ENCODE assay signal across 8 cellular contexts in genomic region chr5:134436523-134437339, GRCh38. TPM values are rescaled to one million over a fixed set of nuclear protein-coding genes. Genes with fewer than 3 reads are reported as not detected.
DNase-seq lines count a peak whose midpoint lies in the region; ATAC-seq lines count a peak whose summit lies in the region.

No MANE protein-coding gene starts in this region.

- H3K27me3 Mint-ChIP-seq in activated naive CD8-positive, alpha-beta T cell treated with anti-CD3 and anti-CD28 coated beads, Interleukin-2, amount 50 U/mL, for 24 hours, result peaks cover 2% of the 10 kb centered on the region

- H3K36me3 ChIP-seq in SJSA1 (no peaks in the 10 kb centered on the region), skeletal muscle tissue (ENCODE audit: control insufficient read depth in 3 of 3, insufficient read depth in 3 of 3, low read length in 3 of 3) (no peaks in the 10 kb centered on the region)

- H3K36me3 Mint-ChIP-seq in activated naive CD8-positive, alpha-beta T cell treated with anti-CD3 and anti-CD28 coated beads, Interleukin-2, amount 50 U/mL, for 24 hours (ENCODE audit: low read depth), result no peaks in the 10 kb centered on the region

- H3K4me1 ChIP-seq in SJSA1 (replicated peaks), result peaks cover 60% of the 10 kb centered on the region
- peaks cover 56 to 65% (median 60%) of the 10 kb centered on the region in 3 donors for H3K4me1 ChIP-seq in skeletal muscle tissue (ENCODE audit: control insufficient read depth in 3 of 3, insufficient read depth in 3 of 3, low read length in 3 of 3)

- peak overlapping the region; percentile 76 to 91 (median 83) for H3K9ac ChIP-seq in skeletal muscle tissue (ENCODE audit: low read depth in 1 of 3, low read length in 3 of 3)

- peak; percentile 86 for DNase-seq in CD1c-positive myeloid dendritic cell (ENCODE audit: extremely low spot score)
- peak; percentile 84 for DNase-seq in SJSA1 (ENCODE audit: low read depth in 1 of 2, low spot score in 2 of 2)
- peak; percentile 68 for DNase-seq in activated naive CD8-positive, alpha-beta T cell treated with anti-CD3 and anti-CD28 coated beads, Interleukin-2, amount 50 U/mL, for 24 hours
- peak; percentile 72 for DNase-seq in left ventricle myocardium superior
- no peak for DNase-seq in hippocampal formation (lab: John Stamatoyannopoulos, UW)

- peak overlapping the region; percentile 85 for H3K27ac Mint-ChIP-seq in activated naive CD8-positive, alpha-beta T cell treated with anti-CD3 and anti-CD28 coated beads, Interleukin-2, amount 50 U/mL, for 24 hours

- peaks cover 46% of the 10 kb centered on the region for H3K4me1 Mint-ChIP-seq in activated naive CD8-positive, alpha-beta T cell treated with anti-CD3 and anti-CD28 coated beads, Interleukin-2, amount 50 U/mL, for 24 hours

- H3K27ac ChIP-seq in SJSA1 (peak overlapping the region; percentile 84), skeletal muscle tissue (ENCODE audit: low read depth, low read length) (peak overlapping the region; percentile 97)

- peak overlapping the region; percentile 45 for H3K4me3 Mint-ChIP-seq in activated naive CD8-positive, alpha-beta T cell treated with anti-CD3 and anti-CD28 coated beads, Interleukin-2, amount 50 U/mL, for 24 hours

- H3K27me3 ChIP-seq in SJSA1 (replicated peaks) (no peaks in the 10 kb centered on the region), skeletal muscle tissue (ENCODE audit: control insufficient read depth in 3 of 3, insufficient read depth in 3 of 3, low read length in 3 of 3) (no peaks in the 10 kb centered on the region)

- intact Hi-C loops in left ventricle myocardium superior (cut with micrococcal nuclease), result no loop called here

- ATAC-seq in GM19463 (IDR thresholded peaks at IDR 0.05; ENCODE audit: unreplicated experiment) (peak; percentile 92), HG03571 (IDR thresholded peaks at IDR 0.05; ENCODE audit: unreplicated experiment) (peak; percentile 91), left ventricle myocardium superior (peak; percentile 79)
- ATAC-seq in activated naive CD8-positive, alpha-beta T cell treated with anti-CD3 and anti-CD28 coated beads, Interleukin-2, amount 50 U/mL, for 24 hours, result peak; percentile 83

- peak overlapping the region; percentile 7; the same call in 1 of the 2 replicates for H3K4me3 ChIP-seq in SJSA1
- peak overlapping the region; percentile 55 to 73 (median 66) for H3K4me3 ChIP-seq in skeletal muscle tissue (ENCODE audit: low read length in 3 of 3)

- H3K9me3 Mint-ChIP-seq in activated naive CD8-positive, alpha-beta T cell treated with anti-CD3 and anti-CD28 coated beads, Interleukin-2, amount 50 U/mL, for 24 hours, result no peaks in the 10 kb centered on the region

- H3K9me3 ChIP-seq in SJSA1 (replicated peaks) (no peaks in the 10 kb centered on the region), skeletal muscle tissue (ENCODE audit: control insufficient read depth in 3 of 3, low read length in 3 of 3) (no peaks in the 10 kb centered on the region)

RNA-seq across cellular contexts. Expression of gene CDKN2AIPNL, which starts 25.1 kb away (rescaled TPM):
- 65.1 and 106 TPM in 2 replicates for total RNA-seq in SJSA1 (2014; rRNA removed; shearing (Covaris generic))
- total RNA-seq in left ventricle myocardium superior (46.0 TPM), skeletal muscle tissue (37.1 TPM)

Comparison
In these comparisons a context has a peak if more than half of its experiments do, and no peak if none do; other contexts are left out.
1. DNase-seq: peak in CD1c-positive myeloid dendritic cell (single experiment), SJSA1 (2 of 2), activated naive CD8-positive, alpha-beta T cell treated with anti-CD3 and anti-CD28 coated beads, Interleukin-2, amount 50 U/mL, for 24 hours (single experiment) and left ventricle myocardium superior (single experiment); none in hippocampal formation (0 of 2).
2. Peak in every context shown above with its lines, with median percentiles within 50 percentile points of each other: ATAC-seq.